Comparison of ENCODE assay signal across 13 cellular contexts in genomic region chr2:234269769-234270204, GRCh38.
DNase-seq lines count a peak whose midpoint lies in the region; ATAC-seq and TF ChIP-seq lines count a peak whose summit lies in the region.
"Had no signal": no experiment of that assay in that cellular context is flagged by ENCODE, and none has a peak within 500 bp of the region (broad histone marks: within the 10 kb centered on the region; RNA-seq: fewer than 3 reads in every experiment).

No MANE protein-coding gene starts in this region.

- ATAC-seq in HCT116 (peak; percentile 30; the same call in 1 of the 2 replicates), left colon (peak; percentile 90)
- no peak for ATAC-seq in effector memory CD8-positive, alpha-beta T cell (replicated peaks)
- ATAC-seq: gastroesophageal sphincter, right cardiac atrium had no signal

- H3K9me3 Mint-ChIP-seq in effector memory CD8-positive, alpha-beta T cell = no peaks in the 10 kb centered on the region
- no peaks in the 10 kb centered on the region for H3K9me3 Mint-ChIP-seq in chondrocyte (ENCODE audit: low read depth)

- RAD21 ChIA-PET in HCT116 (lab: Charles Lee; ENCODE audit: low non-redundant PET in 1 of 2, low total read pairs in 2 of 2, uncharacterized antibody in 2 of 2, unreplicated experiment in 2 of 2) = no interaction called here

- H3K9me2 ChIP-seq in HCT116 (ENCODE audit: insufficient read depth) = no peaks in the 10 kb centered on the region; the same call in 1 of the 2 replicates

- peaks cover 36 to 53% of the 10 kb centered on the region in 2 donors for H3K4me1 Mint-ChIP-seq in effector memory CD8-positive, alpha-beta T cell (ENCODE audit: low read depth in 2 of 2)
- H3K4me1 Mint-ChIP-seq in chondrocyte (ENCODE audit: low read depth) = peaks cover 7% of the 10 kb centered on the region

- CTCF ChIA-PET in HCT116 (lab: Charles Lee) = interaction anchor here (1.5 kb wide), 1 partner anchor 12 kb away, joined by 3 read pairs; no protein-coding TSS in a partner anchor

- no peak overlapping the region for H3K4me2 ChIP-seq in HCT116 (ENCODE audit: low read length)

- H3K36me3 ChIP-seq in HCT116 (ENCODE audit: control insufficient read depth in 1 of 2, insufficient read depth in 2 of 2, low read length in 2 of 2) = no peaks in the 10 kb centered on the region
- H3K36me3 ChIP-seq: gastroesophageal sphincter had no signal

- no peak overlapping the region for H3K27ac ChIP-seq in HCT116 (ENCODE audit: low read depth, low read length)
- H3K27ac ChIP-seq: C4-2B, gastroesophageal sphincter had no signal

- TF ChIP-seq CTCF in HCT116 (IDR thresholded peaks at IDR 0.05 in 2 of 3, conservative IDR thresholded peaks at IDR 0.05 in 1 of 3; ENCODE audit: borderline replicate concordance in 1 of 3, insufficient read depth in 1 of 3, low read depth in 2 of 3, low read length in 2 of 3) (no peak), cardiac fibroblast (IDR thresholded peaks at IDR 0.05; ENCODE audit: low read depth, low read length) (no peak), chondrocyte (IDR thresholded peaks at IDR 0.05) (no peak)

- no peaks in the 10 kb centered on the region for H3K9me3 ChIP-seq in HCT116 (ENCODE audit: control insufficient read depth in 1 of 2, insufficient read depth in 1 of 2, low read depth in 1 of 2, low read length in 2 of 2)
- H3K9me3 ChIP-seq: gastroesophageal sphincter had no signal

- no peak overlapping the region for H2AFZ ChIP-seq in HCT116 (ENCODE audit: low read depth, low read length, poor library complexity, severe bottlenecking)

- H3K36me3 Mint-ChIP-seq in effector memory CD8-positive, alpha-beta T cell (ENCODE audit: insufficient read depth) = peaks cover 5% of the 10 kb centered on the region
- H3K36me3 Mint-ChIP-seq in chondrocyte (ENCODE audit: low read depth) = no peaks in the 10 kb centered on the region

- H3K4me3 Mint-ChIP-seq in effector memory CD8-positive, alpha-beta T cell = no peak overlapping the region
- H3K4me3 Mint-ChIP-seq in chondrocyte (ENCODE audit: unreplicated experiment) = no peak overlapping the region

- TF ChIP-seq POLR2A in HCT116 (IDR thresholded peaks at IDR 0.05; ENCODE audit: borderline replicate concordance, extremely low read depth, insufficient read depth, insufficient read length) = no peak

- POLR2A ChIA-PET in HCT116 (lab: Charles Lee) = no interaction called here

- intact Hi-C loops in HCT116 (cut with micrococcal nuclease) = no loop called here
- intact Hi-C loops in left colon (cut with DNase I, micrococcal nuclease) = no loop called here

- no peak overlapping the region for H3K9ac ChIP-seq in HCT116 (ENCODE audit: low read length)

- H3K27me3 ChIP-seq in HCT116 (ENCODE audit: insufficient read depth, low read length) = no peaks in the 10 kb centered on the region
- H3K27me3 ChIP-seq: gastroesophageal sphincter had no signal

- H3K79me2 ChIP-seq in HCT116 (ENCODE audit: insufficient read depth, low read length) = no peaks in the 10 kb centered on the region

- H3K4me3 ChIP-seq in HCT116 (replicated peaks in 1 of 2; ENCODE audit: low read depth in 1 of 2, low read length in 2 of 2) (no peak overlapping the region), cardiac fibroblast (replicated peaks in 1 of 2; ENCODE audit: low read depth in 2 of 2, low read length in 2 of 2) (no peak overlapping the region)
- H3K4me3 ChIP-seq: gastroesophageal sphincter had no signal

- DNase-seq in EH (ENCODE audit: low read depth) = peak; percentile 60
- DNase-seq in HCT116 (ENCODE audit: low read depth, low spot score) = no peak
- peak; percentile 54 to 83 for DNase-seq in cardiac fibroblast (ENCODE audit: low read depth in 2 of 2)
- DNase-seq in left colon = no peak
- DNase-seq in NCI-H748 (lab: John Stamatoyannopoulos, UW; ENCODE audit: unreplicated experiment) = no peak
- DNase-seq in effector memory CD8-positive, alpha-beta T cell = no peak
- no peak for DNase-seq in chondrocyte (ENCODE audit: low spot score)
- DNase-seq: activated naive CD4-positive, alpha-beta T cell treated with Interleukin-2 at 50 U/mL for 16 hours; DMS153; NCI-H446; right cardiac atrium had no signal

- no peaks in the 10 kb centered on the region for H3K27me3 Mint-ChIP-seq in effector memory CD8-positive, alpha-beta T cell
- no peaks in the 10 kb centered on the region for H3K27me3 Mint-ChIP-seq in chondrocyte (ENCODE audit: low read depth)

- no peak for TF ChIP-seq RAD21 in HCT116 (IDR thresholded peaks at IDR 0.05; ENCODE audit: low read depth)

- no peak overlapping the region for H3K27ac Mint-ChIP-seq in effector memory CD8-positive, alpha-beta T cell
- no peak overlapping the region for H3K27ac Mint-ChIP-seq in chondrocyte (ENCODE audit: unreplicated experiment)

- no peaks in the 10 kb centered on the region for H4K20me1 ChIP-seq in HCT116 (ENCODE audit: insufficient read depth)

- H3K4me1 ChIP-seq in HCT116 (ENCODE audit: control insufficient read depth in 1 of 2, insufficient read depth in 2 of 2, low read length in 2 of 2) = peaks cover 0 to 6% of the 10 kb centered on the region in 2 experiments; a peak in 2 of 4 replicates
- H3K4me1 ChIP-seq: gastroesophageal sphincter had no signal

- BruUV-seq in HCT116 (replicated peaks; lab: Mats Ljungman, UMichigan) = no TSS peak

TF ChIP-seq in HCT116, 20 proteins besides CTCF, POLR2A, EP300 and RAD21:
- TF ChIP-seq FOSL1 (IDR thresholded peaks at IDR 0.05; ENCODE audit: low read depth) = no peak
- TF ChIP-seq EGR1 (IDR thresholded peaks at IDR 0.05; ENCODE audit: low read depth) = no peak
- peak; percentile 13; the same call in 1 of the 2 replicates for TF ChIP-seq ZFX (IDR thresholded peaks at IDR 0.05)
- no peak for TF ChIP-seq SRF (IDR thresholded peaks at IDR 0.05; ENCODE audit: low read depth)
- no peak for TF ChIP-seq ATF3 (IDR thresholded peaks at IDR 0.05)
- no peak for TF ChIP-seq TCF7L2 (IDR thresholded peaks at IDR 0.05; ENCODE audit: borderline replicate concordance, extremely low read depth, insufficient read depth, insufficient read length)
- TF ChIP-seq JUND (IDR thresholded peaks at IDR 0.05) = no peak
- TF ChIP-seq ZBTB33 (IDR thresholded peaks at IDR 0.05; ENCODE audit: extremely low read depth, insufficient replicate concordance, low read length) = no peak

Comparison
In these comparisons a context has a peak if more than half of its experiments do, and no peak if none do; other contexts are left out.
1. DNase-seq: peak in EH (single experiment) and cardiac fibroblast (2 of 2); none in HCT116 (single experiment), left colon (0 of 2), NCI-H748 (single experiment), effector memory CD8-positive, alpha-beta T cell (0 of 3) and chondrocyte (single experiment).